ENCODE assay signal across 31 cellular contexts in genomic region chr10:76917071-76917470, GRCh38.
"Had no signal": no experiment of that assay in that cellular context is flagged by ENCODE, and none has a peak within 500 bp of the region (broad histone marks: within the 10 kb centered on the region; RNA-seq: fewer than 3 reads in every experiment).

No MANE protein-coding gene starts in this region.

- H3K27me3 ChIP-seq: adrenal gland, ascending aorta, body of pancreas, brain microvascular endothelial cell, breast epithelium, cardiac muscle cell had no signal

- DNase-seq: activated effector memory CD4-positive, alpha-beta T cell treated with anti-CD3 and anti-CD28 coated beads, Interleukin-2, amount 50 U/mL, for 16 hours; activated effector memory CD4-positive, alpha-beta T cell treated with Interleukin-2 at 50 U/mL for 16 hours; activated gamma-delta T cell; activated gamma-delta T cell treated with Interleukin-2 at 50 U/mL for 16 hours; activated naive CD4-positive, alpha-beta T cell; activated naive CD4-positive, alpha-beta T cell treated with anti-CD3 and anti-CD28 coated beads for 36 hours; activated naive CD4-positive, alpha-beta T cell treated with anti-CD3 and anti-CD28 coated beads, Interleukin-2, amount 10 ng/mL, durations not matched to agents 7 days and 5 days; activated naive CD4-positive, alpha-beta T cell treated with anti-CD3 and anti-CD28 coated beads, Interleukin-2, amount 50 U/mL, for 16 hours; activated naive CD4-positive, alpha-beta T cell treated with Interleukin-2 at 50 U/mL for 16 hours; activated naive CD8-positive, alpha-beta T cell treated with anti-CD3 and anti-CD28 coated beads for 36 hours; activated naive CD8-positive, alpha-beta T cell treated with anti-CD3 and anti-CD28 coated beads, Interleukin-2, amount 10 ng/mL, durations not matched to agents 7 days and 5 days; activated naive CD8-positive, alpha-beta T cell treated with anti-CD3 and anti-CD28 coated beads, Interleukin-2, amount 50 U/mL, for 24 hours; activated T-cell treated with anti-CD3 and anti-CD28 coated beads, Interleukin-2, amount 50 U/mL, for 1 hour; activated T-cell treated with anti-CD3 and anti-CD28 coated beads, Interleukin-2, amount 50 U/mL, for 24 hours; activated T-cell treated with anti-CD3 and anti-CD28 coated beads, Interleukin-2, amount 50 U/mL, for 4 hours; activated T-cell treated with anti-CD3 and anti-CD28 coated beads, Interleukin-2, amount 50 U/mL, for 48 hours; activated T-cell treated with anti-CD3 and anti-CD28 coated beads, Interleukin-2, amount 50 U/mL, for 72 hours; adrenal gland; amniotic stem cell; amygdala; anterior cingulate cortex; aorta; body of pancreas; brain microvascular endothelial cell; caudate nucleus; central memory CD4-positive, alpha-beta T cell; cerebellar nuclear complex had no signal

- H3K4me3 ChIP-seq: adrenal gland, ascending aorta, body of pancreas, breast epithelium, cardiac muscle cell had no signal

- FAIRE-seq: bronchial epithelial cell had no signal

- H3K27ac ChIP-seq: adrenal gland, ascending aorta, body of pancreas, brain microvascular endothelial cell, breast epithelium, cardiac muscle cell had no signal

- H3K4me1 ChIP-seq: adrenal gland, body of pancreas, breast epithelium had no signal

- H3K9me3 ChIP-seq: adrenal gland, ascending aorta, body of pancreas, breast epithelium had no signal

- H3K36me3 ChIP-seq: adrenal gland, brain microvascular endothelial cell, breast epithelium, cardiac muscle cell had no signal
